38 cellular contexts compared by ENCODE assay signal in the genomic region with DNA sequence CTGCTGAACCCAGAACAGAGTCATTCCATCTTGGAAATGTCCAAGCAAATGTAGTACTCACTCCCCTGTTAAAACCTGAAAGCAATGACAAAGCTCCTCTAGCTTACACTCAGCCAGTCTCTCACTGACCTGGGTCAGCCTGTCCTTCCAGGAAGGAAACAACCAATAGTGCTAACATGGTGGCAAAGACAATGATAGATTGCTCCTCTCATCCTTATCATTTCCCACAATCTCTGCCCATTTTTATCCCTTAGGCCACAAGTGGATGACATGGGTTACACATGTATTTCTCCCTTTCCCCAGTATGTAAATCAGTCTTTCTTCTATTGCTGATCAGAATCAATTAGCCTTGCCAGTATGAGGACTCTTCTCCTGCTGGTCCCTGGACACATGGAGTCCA.
"Had no signal": no experiment of that assay in that cellular context is flagged by ENCODE, and none has a peak within 500 bp of the region (broad histone marks: within the 10 kb centered on the region; RNA-seq: fewer than 3 reads in every experiment).

No MANE protein-coding gene starts in this region.

- H3K27ac Mint-ChIP-seq: activated naive CD4-positive, alpha-beta T cell treated with anti-CD3 and anti-CD28 coated beads for 36 hours; activated naive CD4-positive, alpha-beta T cell treated with anti-CD3 and anti-CD28 coated beads, Interleukin-2, amount 10 ng/mL, durations not matched to agents 7 days and 5 days; activated naive CD4-positive, alpha-beta T cell treated with anti-CD3 and anti-CD28 coated beads, Interleukin-2, amount 50 U/mL, for 24 hours; activated naive CD4-positive, alpha-beta T cell treated with anti-CD3 and anti-CD28 coated beads, Interleukin-2, amount 50 U/mL, for 72 hours; activated naive CD8-positive, alpha-beta T cell; activated naive CD8-positive, alpha-beta T cell treated with anti-CD3 and anti-CD28 coated beads for 36 hours; activated naive CD8-positive, alpha-beta T cell treated with anti-CD3 and anti-CD28 coated beads, Interleukin-2, amount 10 ng/mL, durations not matched to agents 7 days and 5 days; activated naive CD8-positive, alpha-beta T cell treated with anti-CD3 and anti-CD28 coated beads, Interleukin-2, amount 50 U/mL, for 24 hours; activated T-cell treated with anti-CD3 and anti-CD28 coated beads, Interleukin-2, amount 50 U/mL, for 24 hours; activated T-cell treated with anti-CD3 and anti-CD28 coated beads, Interleukin-2, amount 50 U/mL, for 72 hours; activated T-helper 1 cell treated with anti-CD3 and anti-CD28 coated beads, Interleukin-12 subunit alpha, Interleukin-12 subunit beta, Interleukin-2, Interleukin-4 antibody, amounts not matched to agents 30 ng/mL and 10 ng/mL and 1 ng/mL, durations not matched to agents 14 hours and 24 hours and 36 hours; activated T-helper 2 cell treated with anti-CD3 and anti-CD28 coated beads, Interferon-gamma antibody, Interleukin-2, Interleukin-4, amounts not matched to agents 10 μg/mL and 5 μg/mL and 100 μg/mL, durations not matched to agents 14 hours and 24 hours and 36 hours; brain had no signal

- H3K36me3 Mint-ChIP-seq: activated naive CD4-positive, alpha-beta T cell treated with anti-CD3 and anti-CD28 coated beads, Interleukin-2, amount 10 ng/mL, durations not matched to agents 7 days and 5 days; activated naive CD4-positive, alpha-beta T cell treated with anti-CD3 and anti-CD28 coated beads, Interleukin-2, amount 50 U/mL, for 24 hours; activated naive CD4-positive, alpha-beta T cell treated with anti-CD3 and anti-CD28 coated beads, Interleukin-2, amount 50 U/mL, for 72 hours; activated naive CD8-positive, alpha-beta T cell; activated naive CD8-positive, alpha-beta T cell treated with anti-CD3 and anti-CD28 coated beads for 36 hours; brain had no signal

- H3K27me3 Mint-ChIP-seq: activated naive CD4-positive, alpha-beta T cell treated with anti-CD3 and anti-CD28 coated beads, Interleukin-2, amount 10 ng/mL, durations not matched to agents 7 days and 5 days; activated naive CD4-positive, alpha-beta T cell treated with anti-CD3 and anti-CD28 coated beads, Interleukin-2, amount 50 U/mL, for 24 hours; activated naive CD8-positive, alpha-beta T cell; activated naive CD8-positive, alpha-beta T cell treated with anti-CD3 and anti-CD28 coated beads, Interleukin-2, amount 50 U/mL, for 24 hours; activated T-cell treated with anti-CD3 and anti-CD28 coated beads, Interleukin-2, amount 50 U/mL, for 24 hours had no signal

- H3K4me1 Mint-ChIP-seq: activated naive CD8-positive, alpha-beta T cell treated with anti-CD3 and anti-CD28 coated beads, Interleukin-2, amount 50 U/mL, for 24 hours; brain; central memory CD8-positive, alpha-beta T cell had no signal

- FAIRE-seq: astrocyte, bronchial epithelial cell had no signal

- H3K27me3 ChIP-seq: adrenal gland, ascending aorta, body of pancreas, brain microvascular endothelial cell, breast epithelium, cardiac muscle cell had no signal

- H3K36me3 ChIP-seq: adrenal gland, ascending aorta, brain microvascular endothelial cell, breast epithelium, cardiac muscle cell had no signal

- H3K4me1 ChIP-seq: adrenal gland, ascending aorta, body of pancreas, breast epithelium had no signal

- H3K9me3 Mint-ChIP-seq: activated naive CD4-positive, alpha-beta T cell treated with anti-CD3 and anti-CD28 coated beads for 36 hours; activated naive CD4-positive, alpha-beta T cell treated with anti-CD3 and anti-CD28 coated beads, Interleukin-2, amount 10 ng/mL, durations not matched to agents 7 days and 5 days; activated naive CD4-positive, alpha-beta T cell treated with anti-CD3 and anti-CD28 coated beads, Interleukin-2, amount 50 U/mL, for 24 hours; activated naive CD8-positive, alpha-beta T cell treated with anti-CD3 and anti-CD28 coated beads for 36 hours; activated naive CD8-positive, alpha-beta T cell treated with anti-CD3 and anti-CD28 coated beads, Interleukin-2, amount 10 ng/mL, durations not matched to agents 7 days and 5 days; activated naive CD8-positive, alpha-beta T cell treated with anti-CD3 and anti-CD28 coated beads, Interleukin-2, amount 50 U/mL, for 24 hours; activated T-cell treated with anti-CD3 and anti-CD28 coated beads, Interleukin-2, amount 50 U/mL, for 24 hours; activated T-cell treated with anti-CD3 and anti-CD28 coated beads, Interleukin-2, amount 50 U/mL, for 4 hours; activated T-cell treated with anti-CD3 and anti-CD28 coated beads, Interleukin-2, amount 50 U/mL, for 72 hours; activated T-helper 1 cell treated with anti-CD3 and anti-CD28 coated beads, Interleukin-12 subunit alpha, Interleukin-12 subunit beta, Interleukin-2, Interleukin-4 antibody, amounts not matched to agents 30 ng/mL and 10 ng/mL and 1 ng/mL, durations not matched to agents 14 hours and 24 hours and 36 hours; activated T-helper 2 cell treated with anti-CD3 and anti-CD28 coated beads, Interferon-gamma antibody, Interleukin-2, Interleukin-4, amounts not matched to agents 10 μg/mL and 5 μg/mL and 100 μg/mL, durations not matched to agents 14 hours and 24 hours and 36 hours; brain; central memory CD8-positive, alpha-beta T cell had no signal

- H3K9me3 ChIP-seq: adrenal gland, ascending aorta, body of pancreas, breast epithelium had no signal

- ATAC-seq: activated naive CD4-positive, alpha-beta T cell treated with anti-CD3 and anti-CD28 coated beads, Interleukin-2, amount 50 U/mL, for 72 hours; activated naive CD8-positive, alpha-beta T cell treated with anti-CD3 and anti-CD28 coated beads, Interleukin-2, amount 50 U/mL, for 24 hours; activated T-cell treated with anti-CD3 and anti-CD28 coated beads, Interleukin-2, amount 50 U/mL, for 4 hours; activated T-cell treated with anti-CD3 and anti-CD28 coated beads, Interleukin-2, amount 50 U/mL, for 72 hours; body of pancreas had no signal

- DNase-seq: activated effector memory CD4-positive, alpha-beta T cell treated with anti-CD3 and anti-CD28 coated beads, Interleukin-2, amount 50 U/mL, for 16 hours; activated effector memory CD4-positive, alpha-beta T cell treated with Interleukin-2 at 50 U/mL for 16 hours; activated gamma-delta T cell; activated gamma-delta T cell treated with Interleukin-2 at 50 U/mL for 16 hours; activated naive CD4-positive, alpha-beta T cell; activated naive CD4-positive, alpha-beta T cell treated with anti-CD3 and anti-CD28 coated beads for 36 hours; activated naive CD4-positive, alpha-beta T cell treated with anti-CD3 and anti-CD28 coated beads, Interleukin-2, amount 10 ng/mL, durations not matched to agents 7 days and 5 days; activated naive CD4-positive, alpha-beta T cell treated with anti-CD3 and anti-CD28 coated beads, Interleukin-2, amount 50 U/mL, for 16 hours; activated naive CD8-positive, alpha-beta T cell treated with anti-CD3 and anti-CD28 coated beads for 36 hours; activated naive CD8-positive, alpha-beta T cell treated with anti-CD3 and anti-CD28 coated beads, Interleukin-2, amount 10 ng/mL, durations not matched to agents 7 days and 5 days; activated naive CD8-positive, alpha-beta T cell treated with anti-CD3 and anti-CD28 coated beads, Interleukin-2, amount 50 U/mL, for 24 hours; activated T-cell treated with anti-CD3 and anti-CD28 coated beads, Interleukin-2, amount 50 U/mL, for 1 hour; activated T-cell treated with anti-CD3 and anti-CD28 coated beads, Interleukin-2, amount 50 U/mL, for 24 hours; activated T-cell treated with anti-CD3 and anti-CD28 coated beads, Interleukin-2, amount 50 U/mL, for 4 hours; activated T-cell treated with anti-CD3 and anti-CD28 coated beads, Interleukin-2, amount 50 U/mL, for 48 hours; activated T-cell treated with anti-CD3 and anti-CD28 coated beads, Interleukin-2, amount 50 U/mL, for 72 hours; adrenal gland; amniotic stem cell; amygdala; anterior cingulate cortex; aorta; body of pancreas; brain microvascular endothelial cell; caudate nucleus; central memory CD4-positive, alpha-beta T cell; cerebellar nuclear complex had no signal

- H3K4me3 Mint-ChIP-seq: activated naive CD4-positive, alpha-beta T cell treated with anti-CD3 and anti-CD28 coated beads for 36 hours; activated naive CD4-positive, alpha-beta T cell treated with anti-CD3 and anti-CD28 coated beads, Interleukin-2, amount 10 ng/mL, durations not matched to agents 7 days and 5 days; activated naive CD4-positive, alpha-beta T cell treated with anti-CD3 and anti-CD28 coated beads, Interleukin-2, amount 50 U/mL, for 24 hours; activated naive CD8-positive, alpha-beta T cell; activated naive CD8-positive, alpha-beta T cell treated with anti-CD3 and anti-CD28 coated beads for 36 hours; activated naive CD8-positive, alpha-beta T cell treated with anti-CD3 and anti-CD28 coated beads, Interleukin-2, amount 10 ng/mL, durations not matched to agents 7 days and 5 days; activated naive CD8-positive, alpha-beta T cell treated with anti-CD3 and anti-CD28 coated beads, Interleukin-2, amount 50 U/mL, for 24 hours; activated T-cell treated with anti-CD3 and anti-CD28 coated beads, Interleukin-2, amount 50 U/mL, for 24 hours; activated T-cell treated with anti-CD3 and anti-CD28 coated beads, Interleukin-2, amount 50 U/mL, for 4 hours; activated T-cell treated with anti-CD3 and anti-CD28 coated beads, Interleukin-2, amount 50 U/mL, for 72 hours; activated T-helper 1 cell treated with anti-CD3 and anti-CD28 coated beads, Interleukin-12 subunit alpha, Interleukin-12 subunit beta, Interleukin-2, Interleukin-4 antibody, amounts not matched to agents 30 ng/mL and 10 ng/mL and 1 ng/mL, durations not matched to agents 14 hours and 24 hours and 36 hours; brain; central memory CD8-positive, alpha-beta T cell had no signal

- H3K4me3 ChIP-seq: adrenal gland, ascending aorta, body of pancreas, breast epithelium, cardiac muscle cell had no signal

- H3K27ac ChIP-seq: adrenal gland, ascending aorta, body of pancreas, brain microvascular endothelial cell, breast epithelium, cardiac muscle cell had no signal
